ENCODE assay signal across 8 cellular contexts in genomic region chr9:21803674-21804048, GRCh38. TPM values are rescaled to one million over a fixed set of nuclear protein-coding genes. Genes with fewer than 3 reads are reported as not detected.
DNase-seq lines count a peak whose midpoint lies in the region; ATAC-seq and TF ChIP-seq lines count a peak whose summit lies in the region.

No MANE protein-coding gene starts in this region.

- peaks cover 8% of the 10 kb centered on the region for H3K4me1 ChIP-seq in effector memory CD4-positive, alpha-beta T cell (ENCODE audit: control insufficient read depth, insufficient read depth, low read length, poor library complexity, severe bottlenecking)

- H3K9me3 ChIP-seq in effector memory CD4-positive, alpha-beta T cell (ENCODE audit: control insufficient read depth, low read length): no peaks in the 10 kb centered on the region
- H3K9me3 ChIP-seq in neural cell (ENCODE audit: low read length): no peaks in the 10 kb centered on the region

- H2AFZ ChIP-seq in neural cell (ENCODE audit: low read depth, low read length): no peak overlapping the region

- H3K36me3 ChIP-seq in effector memory CD4-positive, alpha-beta T cell (ENCODE audit: control insufficient read depth, insufficient read depth, low read length): peaks cover 1% of the 10 kb centered on the region
- no peaks in the 10 kb centered on the region for H3K36me3 ChIP-seq in neural cell (ENCODE audit: insufficient read depth, low read length)

- TF ChIP-seq EP300 in neural cell (conservative IDR thresholded peaks at IDR 0.05; ENCODE audit: poor library complexity, severe bottlenecking): no peak

- no peaks in the 10 kb centered on the region for H4K20me1 ChIP-seq in neural cell (ENCODE audit: insufficient read depth)

- H3K27me3 ChIP-seq in effector memory CD4-positive, alpha-beta T cell (replicated peaks; ENCODE audit: control insufficient read depth, insufficient read depth, low read length, poor library complexity, severe bottlenecking): no peaks in the 10 kb centered on the region
- H3K27me3 ChIP-seq in neural cell (ENCODE audit: insufficient read depth, low read depth, low read length): peaks cover 6% of the 10 kb centered on the region

- peak overlapping the region; percentile 58 for H3K9ac ChIP-seq in neural cell (ENCODE audit: low read length)

- H3K4me3 ChIP-seq in effector memory CD4-positive, alpha-beta T cell (ENCODE audit: insufficient read depth, low read depth, low read length, poor library complexity, severe bottlenecking): no peak overlapping the region
- peak overlapping the region; percentile 79 for H3K4me3 ChIP-seq in neural cell (ENCODE audit: low read length)

- no peaks in the 10 kb centered on the region for H3K9me2 ChIP-seq in neural cell (ENCODE audit: insufficient read depth, low read length)

- no peaks in the 10 kb centered on the region for H3F3A ChIP-seq in neural cell (ENCODE audit: insufficient read depth, low read length, poor library complexity, severe bottlenecking)

- peak overlapping the region; percentile 54 for H3K4me2 ChIP-seq in neural cell (ENCODE audit: low read length)

- no peak for ATAC-seq in HG03342 (IDR thresholded peaks at IDR 0.05; ENCODE audit: unreplicated experiment)
- ATAC-seq in GM18498 (IDR thresholded peaks at IDR 0.05; ENCODE audit: unreplicated experiment): no peak

- DNase-seq in M059J (ENCODE audit: low read depth) (peak; percentile 41), GM03348 (ENCODE audit: low spot score) (no peak), ecto neural progenitor cell (ENCODE audit: low spot score) (no peak)
- no peak for DNase-seq in effector memory CD4-positive, alpha-beta T cell

- no peak for TF ChIP-seq RAD21 in neural cell (conservative IDR thresholded peaks at IDR 0.05)

- TF ChIP-seq CTCF in C4-2B (conservative IDR thresholded peaks at IDR 0.05): no peak
- no peak for TF ChIP-seq CTCF in neural cell (IDR thresholded peaks at IDR 0.05; ENCODE audit: poor library complexity, severe bottlenecking)

- peaks cover 34% of the 10 kb centered on the region for H3K79me2 ChIP-seq in neural cell (replicated peaks; ENCODE audit: insufficient read depth, low read length)

- peak overlapping the region; percentile 89 for H3K27ac ChIP-seq in C4-2B
- peak overlapping the region; percentile 38 for H3K27ac ChIP-seq in effector memory CD4-positive, alpha-beta T cell (ENCODE audit: insufficient read depth, low read length, poor library complexity, severe bottlenecking)
- no peak overlapping the region for H3K27ac ChIP-seq in neural cell (ENCODE audit: low read length)

TF ChIP-seq in neural cell, 6 proteins besides CTCF, POLR2A, EP300 and RAD21:
- TF ChIP-seq REST (IDR thresholded peaks at IDR 0.05; ENCODE audit: borderline replicate concordance) (no peak), MXI1 (conservative IDR thresholded peaks at IDR 0.05; ENCODE audit: poor library complexity, severe bottlenecking) (no peak), EZH2 (IDR thresholded peaks at IDR 0.05; ENCODE audit: borderline replicate concordance, insufficient read depth, low read length, poor library complexity, severe bottlenecking) (no peak), POLR2AphosphoS5 (IDR thresholded peaks at IDR 0.05) (no peak), SMC3 (conservative IDR thresholded peaks at IDR 0.05; ENCODE audit: poor library complexity) (no peak), TAF1 (IDR thresholded peaks at IDR 0.05; ENCODE audit: low read depth) (no peak)

RNA-seq across cellular contexts. Expression of gene MTAP, which starts 1.2 kb away (rescaled TPM):
- 43.4 and 63.7 TPM in 2 replicates for total RNA-seq in M059J (2014; rRNA removed; shearing (Covaris generic))
- polyA plus RNA-seq in neural cell: 7.7 and 7.9 TPM in 2 replicates
- polyA minus RNA-seq in neural cell: 6.0 and 11.7 TPM in 2 replicates
